17 cellular contexts compared by ENCODE assay signal in the genomic region with DNA sequence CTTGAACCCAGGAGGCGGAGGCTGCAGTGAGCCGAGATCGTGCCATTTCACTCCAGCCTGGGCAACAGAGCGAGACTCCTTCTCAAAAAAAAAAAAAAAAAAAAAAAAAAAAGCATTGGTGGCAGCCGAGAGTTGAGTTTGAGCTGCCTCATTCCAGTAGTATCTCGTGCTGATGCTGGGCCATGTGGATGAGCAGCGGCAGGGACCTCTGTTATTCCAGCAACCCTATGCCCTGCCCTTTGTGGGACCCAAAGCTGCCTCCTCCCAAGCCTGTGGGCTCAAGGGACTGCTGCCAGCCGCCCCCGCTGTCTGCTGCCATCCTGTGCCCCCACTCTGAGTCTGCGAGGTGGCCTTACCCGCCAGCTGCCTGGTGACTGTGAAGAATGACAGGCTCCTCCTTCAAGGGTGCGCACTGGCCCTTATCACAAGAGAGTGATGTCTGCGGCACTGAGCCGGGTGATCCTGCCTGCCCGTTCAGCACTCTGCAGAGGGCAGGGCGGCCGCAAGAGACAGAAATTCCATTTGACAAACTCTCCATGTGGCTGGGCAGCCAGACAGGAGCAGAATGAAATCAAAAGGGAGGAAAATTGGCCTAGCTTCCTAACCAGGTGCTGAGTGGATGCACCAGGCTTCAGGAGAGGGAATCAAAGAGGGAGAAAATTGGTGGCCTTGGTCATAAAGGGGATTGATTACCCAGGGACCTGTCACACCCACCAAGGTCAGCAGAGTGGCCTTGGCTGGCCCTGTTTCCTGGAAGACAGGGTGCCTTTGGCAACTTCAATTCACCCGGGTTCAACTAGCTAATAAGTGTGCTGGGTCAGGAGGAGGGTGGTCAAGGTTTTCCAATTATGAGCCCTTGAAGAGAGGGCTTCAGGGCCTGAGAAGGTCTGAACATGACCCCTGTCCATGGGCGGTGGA.
DNase-seq lines count a peak whose midpoint lies in the region; ATAC-seq, FAIRE-seq and TF ChIP-seq lines count a peak whose summit lies in the region.
"Had no signal": no experiment of that assay in that cellular context is flagged by ENCODE, and none has a peak within 500 bp of the region (broad histone marks: within the 10 kb centered on the region; RNA-seq: fewer than 3 reads in every experiment).

No MANE protein-coding gene starts in this region.

- POLR2A ChIA-PET in HepG2 (lab: Yijun Ruan, JAX): interaction anchor here (0.6 kb wide), 1 partner anchor 28 kb away, joined by 3 read pairs; no protein-coding TSS in a partner anchor

- TF ChIP-seq POLR2A in HepG2 (IDR thresholded peaks at IDR 0.05; ENCODE audit: insufficient read depth in 1 of 2, low read depth in 2 of 2, low read length in 2 of 2) (no peak), right lobe of liver (IDR thresholded peaks at IDR 0.05) (no peak)

- H3K4me1 ChIP-seq in HepG2 (ENCODE audit: insufficient read depth, low read length) (peaks cover 34% of the 10 kb centered on the region), right lobe of liver (peaks cover 0 to 9% (median 3%) of the 10 kb centered on the region in 4 donors), esophagus (ENCODE audit: control insufficient read depth in 2 of 2, insufficient read depth in 2 of 2, low read length in 1 of 2) (peaks cover 0 to 6% of the 10 kb centered on the region in 2 donors), mucosa of descending colon (ENCODE audit: low read depth) (no peaks in the 10 kb centered on the region)

- no peak for FAIRE-seq in HepG2 (lab: Jason Lieb, UNC)
- FAIRE-seq: GM12891 had no signal

- H4K20me1 ChIP-seq in HepG2 (ENCODE audit: insufficient read depth, low read length): no peaks in the 10 kb centered on the region

- intact Hi-C loops in HepG2 (cut with micrococcal nuclease; ENCODE audit: unreplicated experiment) (no loop called here), right lobe of liver (cut with DNase I) (no loop called here), mucosa of descending colon (cut with DNase I, micrococcal nuclease) (no loop called here)

- peaks cover 2 to 51% of the 10 kb centered on the region in 2 experiments for H3K27me3 ChIP-seq in HepG2 (ENCODE audit: control insufficient read depth in 1 of 2, insufficient read depth in 2 of 2, low read length in 2 of 2)
- no peaks in the 10 kb centered on the region for H3K27me3 ChIP-seq in right lobe of liver
- no peaks in the 10 kb centered on the region for H3K27me3 ChIP-seq in esophagus (ENCODE audit: control insufficient read depth in 1 of 2, insufficient read depth in 2 of 2, low read length in 2 of 2)

- no peak for TF ChIP-seq RAD21 in HepG2 (CRISPR knock-in tag; IDR thresholded peaks at IDR 0.05)

- WGBS in HepG2 (ENCODE audit: low lambda C conversion rate): 41% methylated on average over 16 of the region's 19 CpGs
- WGBS in right lobe of liver (ENCODE audit: insufficient coverage, low coverage, low lambda C conversion rate, missing lambda C conversion rate): 80% methylated on average over 5 of the region's 19 CpGs
- WGBS in esophagus, 2 donors: 74 to 83% methylated on average over 19 of the region's 19 CpGs

- no peak; the same call in 1 of the 2 replicates for TF ChIP-seq CTCF in HepG2 (CRISPR knock-in tag; IDR thresholded peaks at IDR 0.05)
- TF ChIP-seq CTCF in right lobe of liver (IDR thresholded peaks at IDR 0.05): no peak
- no peak for TF ChIP-seq CTCF in mucosa of descending colon (IDR thresholded peaks at IDR 0.05)

- no TSS peak for BruUV-seq in HepG2 (replicated peaks; lab: Mats Ljungman, UMichigan)

- DNase-seq in HepG2 (ENCODE audit: low spot score) (no peak), right lobe of liver (no peak), mucosa of descending colon (no peak), NOMO-1 (lab: John Stamatoyannopoulos, UW; ENCODE audit: unreplicated experiment in 2 of 2) (no peak), EL (no peak), NCI-H524 treated with DMSO at 0.1 percent for 48 hours (lab: John Stamatoyannopoulos, UW) (no peak)
- DNase-seq: activated CD4-positive, alpha-beta T cell treated with anti-CD3 and anti-CD28 coated beads for 1 hour; activated CD8-positive, alpha-beta memory T cell treated with anti-CD3 and anti-CD28 coated beads, Interleukin-2, amount 50 U/mL, for 48 hours; CD4-positive, alpha-beta memory T cell; central memory CD4-positive, alpha-beta T cell; Karpas-422; stimulated activated CD4-positive, alpha-beta T cell treated with anti-CD3 and anti-CD28 coated beads, Interleukin-2, amount 100 ng/mL, for 24 hours had no signal

- peak overlapping the region; percentile 8; the same call in 1 of the 2 replicates for H3K4me2 ChIP-seq in HepG2 (ENCODE audit: low read depth, low read length)

- ATAC-seq in HepG2 (peak; percentile 58), right lobe of liver (no peak), mucosa of descending colon (peak; percentile 28), HG03432 (IDR thresholded peaks at IDR 0.05; ENCODE audit: unreplicated experiment) (no peak)

- H3K4me3 ChIP-seq in HepG2 (replicated peaks in 1 of 3; ENCODE audit: insufficient read depth in 1 of 3, low read depth in 2 of 3, low read length in 3 of 3): no peak overlapping the region
- H3K4me3 ChIP-seq in right lobe of liver: no peak overlapping the region
- no peak overlapping the region for H3K4me3 ChIP-seq in esophagus (ENCODE audit: low read depth in 1 of 2, low read length in 2 of 2)
- no peak overlapping the region for H3K4me3 ChIP-seq in mucosa of descending colon
- H3K4me3 ChIP-seq: thoracic aorta had no signal

- H3K27ac ChIP-seq in HepG2 (ENCODE audit: extremely low read length, insufficient read depth, low read length): no peak overlapping the region
- H3K27ac ChIP-seq in right lobe of liver: no peak overlapping the region
- H3K27ac ChIP-seq in esophagus (ENCODE audit: low read depth in 2 of 2, low read length in 1 of 2): peak overlapping the region; percentile 83 to 84
- H3K27ac ChIP-seq: HL-60, thoracic aorta had no signal

- H3K79me2 ChIP-seq in HepG2 (ENCODE audit: insufficient read depth, low read length): no peaks in the 10 kb centered on the region

- in situ Hi-C loops in HepG2 (cut with HindIII; ENCODE audit: extremely low pct_ligation_motif_present, low pct_unique_long_range_greater_than_20kb): no loop called here

- TF ChIP-seq EP300 in HepG2 (IDR thresholded peaks at IDR 0.05; ENCODE audit: low read depth in 2 of 2, low read length in 2 of 2) (no peak), HepG2 (CRISPR knock-in tag; IDR thresholded peaks at IDR 0.05; ENCODE audit: borderline replicate concordance) (no peak)

- no peak overlapping the region for H3K9ac ChIP-seq in HepG2 (ENCODE audit: insufficient read depth, low read depth, low read length)

- CTCF ChIA-PET in HepG2 (lab: Yijun Ruan, JAX; ENCODE audit: low intra/inter-chr PET ratio, low total read pairs): no interaction called here

- no peak overlapping the region for H2AFZ ChIP-seq in HepG2 (ENCODE audit: low read length)

- no peaks in the 10 kb centered on the region for H3K9me3 ChIP-seq in HepG2 (ENCODE audit: low read length)
- no peaks in the 10 kb centered on the region for H3K9me3 ChIP-seq in right lobe of liver
- H3K9me3 ChIP-seq in esophagus (ENCODE audit: control insufficient read depth in 2 of 2, insufficient read depth in 1 of 2, low read depth in 1 of 2, low read length in 1 of 2): no peaks in the 10 kb centered on the region
- no peaks in the 10 kb centered on the region for H3K9me3 ChIP-seq in mucosa of descending colon
- H3K9me3 ChIP-seq: thoracic aorta had no signal

- H3K36me3 ChIP-seq in HepG2 (replicated peaks in 1 of 2; ENCODE audit: control insufficient read depth in 1 of 2, insufficient read depth in 2 of 2, low read length in 2 of 2): no peaks in the 10 kb centered on the region
- no peaks in the 10 kb centered on the region for H3K36me3 ChIP-seq in right lobe of liver
- no peaks in the 10 kb centered on the region for H3K36me3 ChIP-seq in esophagus (ENCODE audit: control insufficient read depth in 2 of 2, insufficient read depth in 2 of 2, low read length in 1 of 2)
- H3K36me3 ChIP-seq in mucosa of descending colon (ENCODE audit: low read depth): no peaks in the 10 kb centered on the region
- H3K36me3 ChIP-seq: thoracic aorta had no signal

TF ChIP-seq in HepG2, 621 proteins besides CTCF, POLR2A, EP300 and RAD21 (continues in another document):
- TF ChIP-seq MED1 (CRISPR knock-in tag; IDR thresholded peaks at IDR 0.05) (peak; percentile 42; the same call in 1 of the 2 replicates), HNRNPL (IDR thresholded peaks at IDR 0.05; ENCODE audit: low read depth, low read length) (0 out of 2 replicates have a peak, but pooled peaks have one; percentile 43), RAD51 (IDR thresholded peaks at IDR 0.05; ENCODE audit: borderline replicate concordance) (no peak), NR2F6 (IDR thresholded peaks at IDR 0.05) (peak; percentile 36; the same call in 1 of the 2 replicates), NR2F6 (CRISPR knock-in tag; IDR thresholded peaks at IDR 0.05) (no peak; the same call in 1 of the 2 replicates), GATAD2A (CRISPR knock-in tag; IDR thresholded peaks at IDR 0.05) (peak; percentile 73), SOX13 (IDR thresholded peaks at IDR 0.05) (no peak), SOX13 (CRISPR knock-in tag; conservative IDR thresholded peaks at IDR 0.05 in 1 of 2, IDR thresholded peaks at IDR 0.05 in 1 of 2) (peak in 1 of 2 experiments; percentile 33; a peak in 1 of 4 replicates), THRA (CRISPR knock-in tag; IDR thresholded peaks at IDR 0.05; ENCODE audit: borderline replicate concordance) (peak; percentile 83; the same call in 1 of the 2 replicates), FOSL2 (CRISPR knock-in tag; IDR thresholded peaks at IDR 0.05) (peak; percentile 38; the same call in 1 of the 2 replicates)
- TF ChIP-seq, protein P1, sequence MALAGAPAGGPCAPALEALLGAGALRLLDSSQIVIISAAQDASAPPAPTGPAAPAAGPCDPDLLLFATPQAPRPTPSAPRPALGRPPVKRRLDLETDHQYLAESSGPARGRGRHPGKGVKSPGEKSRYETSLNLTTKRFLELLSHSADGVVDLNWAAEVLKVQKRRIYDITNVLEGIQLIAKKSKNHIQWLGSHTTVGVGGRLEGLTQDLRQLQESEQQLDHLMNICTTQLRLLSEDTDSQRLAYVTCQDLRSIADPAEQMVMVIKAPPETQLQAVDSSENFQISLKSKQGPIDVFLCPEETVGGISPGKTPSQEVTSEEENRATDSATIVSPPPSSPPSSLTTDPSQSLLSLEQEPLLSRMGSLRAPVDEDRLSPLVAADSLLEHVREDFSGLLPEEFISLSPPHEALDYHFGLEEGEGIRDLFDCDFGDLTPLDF (CRISPR knock-in tag; IDR thresholded peaks at IDR 0.05): no peak

Comparison
In these comparisons a context has a peak if more than half of its experiments do, and no peak if none do; other contexts are left out.
1. ATAC-seq: peak in HepG2 (single experiment) and mucosa of descending colon (single experiment); none in right lobe of liver (0 of 4) and HG03432 (single experiment).
2. H3K27ac ChIP-seq: peak in esophagus (2 of 2); none in HepG2 (single experiment) and right lobe of liver (0 of 3).